Comparison of ENCODE assay signal across 8 cellular contexts in genomic region chr14:55245657-55246268, GRCh38. TPM values are rescaled to one million over a fixed set of nuclear protein-coding genes. Genes with fewer than 3 reads are reported as not detected.
A peak's percentile ranks its signal among the peaks of the same experiment; 100 is the strongest.
DNase-seq lines count a peak whose midpoint lies in the region; ATAC-seq and TF ChIP-seq lines count a peak whose summit lies in the region.

No MANE protein-coding gene starts in this region.

- no peak overlapping the region for H3K27ac ChIP-seq in tibial nerve
- H3K27ac ChIP-seq in substantia nigra (ENCODE audit: low read depth, low read length, poor library complexity, severe bottlenecking), result no peak overlapping the region
- H3K27ac ChIP-seq in vagina, result no peak overlapping the region

- H3K4me3 ChIP-seq in foreskin fibroblast (ENCODE audit: low read depth in 1 of 2, low read length in 2 of 2), result no peak overlapping the region
- no peak overlapping the region for H3K4me3 ChIP-seq in tibial nerve
- H3K4me3 ChIP-seq in vagina, result no peak overlapping the region

- WGBS in tibial nerve, 2 donors, result 65 to 74% methylated on average over 4 of the region's 4 CpGs

- peaks cover 0 to 6% (median 3%) of the 10 kb centered on the region in 4 donors for H3K4me1 ChIP-seq in tibial nerve
- H3K4me1 ChIP-seq in vagina, result peaks cover 6% of the 10 kb centered on the region

- TF ChIP-seq POLR2A in tibial nerve (IDR thresholded peaks at IDR 0.05) (no peak), vagina (IDR thresholded peaks at IDR 0.05) (no peak)

- ATAC-seq in GM18868 (IDR thresholded peaks at IDR 0.05; ENCODE audit: unreplicated experiment) (peak; percentile 57), GM19452 (IDR thresholded peaks at IDR 0.05; ENCODE audit: unreplicated experiment) (no peak)

- H3K9me3 ChIP-seq in tibial nerve, result no peaks in the 10 kb centered on the region
- no peaks in the 10 kb centered on the region for H3K9me3 ChIP-seq in vagina

- TF ChIP-seq CTCF in foreskin fibroblast (IDR thresholded peaks at IDR 0.05; ENCODE audit: low read depth, low read length), result peak; percentile 75
- TF ChIP-seq CTCF in tibial nerve (IDR thresholded peaks at IDR 0.05), result peak in 3 of 5 experiments; percentile 21 to 27 (median 25)
- TF ChIP-seq CTCF in vagina (IDR thresholded peaks at IDR 0.05), result peak in 1 of 3 experiments; percentile 13

- no peaks in the 10 kb centered on the region for H3K36me3 ChIP-seq in tibial nerve
- H3K36me3 ChIP-seq in vagina, result no peaks in the 10 kb centered on the region

- peak; percentile 36 for DNase-seq in CD1c-positive myeloid dendritic cell (ENCODE audit: extremely low spot score)
- DNase-seq in T follicular helper cell (ENCODE audit: low read depth), result peak; percentile 11
- DNase-seq in foreskin fibroblast, result peak in 1 of 2 donors; percentile 57
- no peak for DNase-seq in tibial nerve (ENCODE audit: low spot score in 2 of 2)
- no peak for DNase-seq in substantia nigra (lab: John Stamatoyannopoulos, UW)
- DNase-seq in vagina (ENCODE audit: extremely low spot score in 2 of 2), result no peak

- H3K27me3 ChIP-seq in tibial nerve, result peaks cover 0 to 22% of the 10 kb centered on the region in 2 donors
- H3K27me3 ChIP-seq in vagina, result no peaks in the 10 kb centered on the region

- intact Hi-C loops in vagina (cut with DNase I), result no loop called here

- no peak for TF ChIP-seq EP300 in tibial nerve (IDR thresholded peaks at IDR 0.05)

RNA-seq across cellular contexts. Expression of gene FBXO34, which starts 25.5 kb away (rescaled TPM):
- total RNA-seq in tibial nerve, result 10 to 100 TPM; 23.9 to 40.8 (median 32.6) TPM
- total RNA-seq in vagina, result 24.6 TPM

RNA-seq across cellular contexts. Expression of gene DLGAP5, which starts 54.4 kb away (rescaled TPM):
- under 1 TPM in 2 of 4 donors, not detected in 2; 0.30 to 0.44 TPM for total RNA-seq in tibial nerve
- 2.2 TPM for total RNA-seq in vagina

Comparison
In these comparisons a context has a peak if more than half of its experiments do, and no peak if none do; other contexts are left out.
1. DNase-seq: peak in CD1c-positive myeloid dendritic cell (single experiment) and T follicular helper cell (single experiment); none in tibial nerve (0 of 2), substantia nigra (0 of 49) and vagina (0 of 2).